In genomic region chr5:134563962-134564361, GRCh38 we compare ENCODE assay signal across 1 cellular context.
A peak's percentile ranks its signal among the peaks of the same experiment; 100 is the strongest.
TF ChIP-seq lines count a peak whose summit lies in the region.

No MANE protein-coding gene starts in this region.

TF ChIP-seq in HEK293, 187 proteins besides CTCF, POLR2A, EP300 and RAD21:
- no peak for TF ChIP-seq ZBTB44 (tag by site-specific recombination; IDR thresholded peaks at IDR 0.05)
- TF ChIP-seq SETDB1 (IDR thresholded peaks at IDR 0.05; ENCODE audit: insufficient read length, low read length) = no peak
- no peak for TF ChIP-seq ZNF174 (tag by site-specific recombination; IDR thresholded peaks at IDR 0.05)
- no peak for TF ChIP-seq ZNF112 (tag by site-specific recombination; IDR thresholded peaks at IDR 0.05)
- no peak for TF ChIP-seq ZNF677 (tag by site-specific recombination; IDR thresholded peaks at IDR 0.05)
- TF ChIP-seq ZNF830 (tag by site-specific recombination; IDR thresholded peaks at IDR 0.05; ENCODE audit: low read depth) = no peak
- no peak for TF ChIP-seq ZNF248 (tag by site-specific recombination; IDR thresholded peaks at IDR 0.05)
- TF ChIP-seq ZNF239 (tag by site-specific recombination; IDR thresholded peaks at IDR 0.05) = no peak
- TF ChIP-seq ZSCAN4 (tag by site-specific recombination; IDR thresholded peaks at IDR 0.05) = peak; percentile 47; the same call in 1 of the 2 replicates
